ENCODE assay signal across 1 cellular context in genomic region chr2:121635371-121635770, GRCh38.
TF ChIP-seq lines count a peak whose summit lies in the region.

No MANE protein-coding gene starts in this region.

TF ChIP-seq in IMR-90, 13 proteins besides CTCF, POLR2A, EP300 and RAD21:
- TF ChIP-seq NFE2L2 (IDR thresholded peaks at IDR 0.05; ENCODE audit: low read depth, low read length) (no peak), RCOR1 (IDR thresholded peaks at IDR 0.05; ENCODE audit: insufficient replicate concordance, low read length) (no peak), RFX5 (IDR thresholded peaks at IDR 0.05; ENCODE audit: low read depth, low read length) (no peak), MXI1 (IDR thresholded peaks at IDR 0.05; ENCODE audit: borderline replicate concordance, low read depth, low read length) (no peak), CEBPB (IDR thresholded peaks at IDR 0.05; ENCODE audit: low read depth, low read length) (no peak), MAFK (IDR thresholded peaks at IDR 0.05; ENCODE audit: low read depth, low read length) (no peak), BHLHE40 (IDR thresholded peaks at IDR 0.05; ENCODE audit: low read depth, low read length) (no peak), SMC3 (IDR thresholded peaks at IDR 0.05; ENCODE audit: low read depth, low read length) (no peak), CHD1 (IDR thresholded peaks at IDR 0.05; ENCODE audit: low read depth, low read length) (no peak)
- TF ChIP-seq, protein P1, sequence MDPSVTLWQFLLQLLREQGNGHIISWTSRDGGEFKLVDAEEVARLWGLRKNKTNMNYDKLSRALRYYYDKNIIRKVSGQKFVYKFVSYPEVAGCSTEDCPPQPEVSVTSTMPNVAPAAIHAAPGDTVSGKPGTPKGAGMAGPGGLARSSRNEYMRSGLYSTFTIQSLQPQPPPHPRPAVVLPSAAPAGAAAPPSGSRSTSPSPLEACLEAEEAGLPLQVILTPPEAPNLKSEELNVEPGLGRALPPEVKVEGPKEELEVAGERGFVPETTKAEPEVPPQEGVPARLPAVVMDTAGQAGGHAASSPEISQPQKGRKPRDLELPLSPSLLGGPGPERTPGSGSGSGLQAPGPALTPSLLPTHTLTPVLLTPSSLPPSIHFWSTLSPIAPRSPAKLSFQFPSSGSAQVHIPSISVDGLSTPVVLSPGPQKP (IDR thresholded peaks at IDR 0.05; ENCODE audit: borderline replicate concordance, low read depth, low read length) = no peak
